Comparison of ENCODE assay signal across 31 cellular contexts in genomic region chr4:30946288-30946687, GRCh38.
"Had no signal": no experiment of that assay in that cellular context is flagged by ENCODE, and none has a peak within 500 bp of the region (broad histone marks: within the 10 kb centered on the region; RNA-seq: fewer than 3 reads in every experiment).

No MANE protein-coding gene starts in this region.

- DNase-seq: activated CD4-positive, alpha-beta memory T cell treated with anti-CD3 and anti-CD28 coated beads, Interleukin-2, amount 10 ng/mL, durations not matched to agents 7 days and 5 days; activated CD4-positive, alpha-beta T cell treated with anti-CD3 and anti-CD28 coated beads, Interleukin-2, amount 10 ng/mL, durations not matched to agents 7 days and 5 days; activated CD4-positive, CD25-positive, alpha-beta regulatory T cell treated with anti-CD3 and anti-CD28 coated beads, Interleukin-2, amount 50 U/mL, for 72 hours; activated CD8-positive, alpha-beta memory T cell treated with anti-CD3 and anti-CD28 coated beads, Interleukin-2, amount 50 U/mL, for 48 hours; activated gamma-delta T cell treated with Interleukin-2 at 50 U/mL for 16 hours; activated naive CD4-positive, alpha-beta T cell treated with anti-CD3 and anti-CD28 coated beads, Interleukin-2, amount 50 U/mL, for 16 hours; activated T-cell treated with anti-CD3 and anti-CD28 coated beads, Interleukin-2, amount 50 U/mL, for 24 hours; amniotic stem cell; central memory CD4-positive, alpha-beta T cell; effector CD4-positive, alpha-beta T cell; head of caudate nucleus; hypothalamus; immature natural killer cell; kidney; left colon; retina; stimulated activated CD4-positive, alpha-beta T cell treated with anti-CD3 and anti-CD28 coated beads, Interleukin-2, amount 100 ng/mL, for 48 hours; stimulated activated naive CD4-positive, alpha-beta T cell treated with Interleukin-2 at 50 U/mL for 16 hours; SW 1271; T-helper 9 cell; testis; trophoblast cell had no signal

- H3K27me3 ChIP-seq: gastroesophageal sphincter, testis had no signal

- H3K27ac Mint-ChIP-seq: activated CD4-positive, alpha-beta memory T cell treated with anti-CD3 and anti-CD28 coated beads, Interleukin-2, amount 10 ng/mL, durations not matched to agents 7 days and 5 days; activated CD4-positive, alpha-beta T cell treated with anti-CD3 and anti-CD28 coated beads, Interleukin-2, amount 10 ng/mL, durations not matched to agents 7 days and 5 days; activated T-cell treated with anti-CD3 and anti-CD28 coated beads, Interleukin-2, amount 50 U/mL, for 24 hours; activated T-helper 17 cell treated with anti-CD3 and anti-CD28 coated beads, Interleukin-2, amount 50 U/mL, for 72 hours; dendritic cell treated with granulocyte-macrophage colony-stimulating factor and Interleukin-4, amounts not matched to agents 40 ng/mL and 50 ng/mL, for 4 days; immature natural killer cell; memory B cell; natural killer cell treated with Interleukin-12 subunit alpha and Interleukin-12 subunit beta and Interleukin-15 and Interleukin-18, amount 100 ng/mL, for 72 hours; T-helper 1 cell treated with Interleukin-12 subunit alpha and Interleukin-12 subunit beta and Interleukin-4 antibody, amounts not matched to agents 30 μg/mL and 1 μg/mL, for 36 hours had no signal

- H3K4me3 Mint-ChIP-seq: activated CD4-positive, alpha-beta memory T cell treated with anti-CD3 and anti-CD28 coated beads, Interleukin-2, amount 10 ng/mL, durations not matched to agents 7 days and 5 days; activated CD4-positive, alpha-beta T cell treated with anti-CD3 and anti-CD28 coated beads, Interleukin-2, amount 10 ng/mL, durations not matched to agents 7 days and 5 days; activated T-cell treated with anti-CD3 and anti-CD28 coated beads, Interleukin-2, amount 50 U/mL, for 24 hours; activated T-helper 17 cell treated with anti-CD3 and anti-CD28 coated beads, Interleukin-2, amount 50 U/mL, for 72 hours; dendritic cell treated with granulocyte-macrophage colony-stimulating factor and Interleukin-4, amounts not matched to agents 40 ng/mL and 50 ng/mL, for 4 days; immature natural killer cell; memory B cell; natural killer cell treated with Interleukin-12 subunit alpha and Interleukin-12 subunit beta and Interleukin-15 and Interleukin-18, amount 100 ng/mL, for 72 hours; T-helper 1 cell treated with Interleukin-12 subunit alpha and Interleukin-12 subunit beta and Interleukin-4 antibody, amounts not matched to agents 30 μg/mL and 1 μg/mL, for 36 hours had no signal

- ATAC-seq: activated T-helper 17 cell treated with anti-CD3 and anti-CD28 coated beads, Interleukin-2, amount 50 U/mL, for 72 hours; gastroesophageal sphincter; natural killer cell treated with Interleukin-12 subunit alpha and Interleukin-12 subunit beta and Interleukin-15 and Interleukin-18, amount 100 ng/mL, for 72 hours had no signal

- H3K36me3 ChIP-seq: gastroesophageal sphincter, pancreas, prostate gland had no signal

- H3K27ac ChIP-seq: prostate gland, testis had no signal

- H3K9me3 Mint-ChIP-seq: activated CD4-positive, alpha-beta T cell treated with anti-CD3 and anti-CD28 coated beads, Interleukin-2, amount 10 ng/mL, durations not matched to agents 7 days and 5 days; dendritic cell treated with granulocyte-macrophage colony-stimulating factor and Interleukin-4, amounts not matched to agents 40 ng/mL and 50 ng/mL, for 4 days; T-helper 1 cell treated with Interleukin-12 subunit alpha and Interleukin-12 subunit beta and Interleukin-4 antibody, amounts not matched to agents 30 μg/mL and 1 μg/mL, for 36 hours had no signal

- H3K4me1 Mint-ChIP-seq: activated CD4-positive, alpha-beta memory T cell treated with anti-CD3 and anti-CD28 coated beads, Interleukin-2, amount 10 ng/mL, durations not matched to agents 7 days and 5 days; activated CD4-positive, alpha-beta T cell treated with anti-CD3 and anti-CD28 coated beads, Interleukin-2, amount 10 ng/mL, durations not matched to agents 7 days and 5 days; activated T-helper 17 cell treated with anti-CD3 and anti-CD28 coated beads, Interleukin-2, amount 50 U/mL, for 72 hours; immature natural killer cell; memory B cell had no signal

- H3K9me3 ChIP-seq: gastroesophageal sphincter, pancreas, prostate gland, testis had no signal

- H3K4me1 ChIP-seq: pancreas, prostate gland, testis had no signal

- H3K27me3 Mint-ChIP-seq: activated CD4-positive, alpha-beta memory T cell treated with anti-CD3 and anti-CD28 coated beads, Interleukin-2, amount 10 ng/mL, durations not matched to agents 7 days and 5 days; activated CD4-positive, alpha-beta T cell treated with anti-CD3 and anti-CD28 coated beads, Interleukin-2, amount 10 ng/mL, durations not matched to agents 7 days and 5 days; activated T-cell treated with anti-CD3 and anti-CD28 coated beads, Interleukin-2, amount 50 U/mL, for 24 hours; activated T-helper 17 cell treated with anti-CD3 and anti-CD28 coated beads, Interleukin-2, amount 50 U/mL, for 72 hours; dendritic cell treated with granulocyte-macrophage colony-stimulating factor and Interleukin-4, amounts not matched to agents 40 ng/mL and 50 ng/mL, for 4 days; memory B cell; natural killer cell treated with Interleukin-12 subunit alpha and Interleukin-12 subunit beta and Interleukin-15 and Interleukin-18, amount 100 ng/mL, for 72 hours had no signal

- H3K36me3 Mint-ChIP-seq: immature natural killer cell; memory B cell; natural killer cell treated with Interleukin-12 subunit alpha and Interleukin-12 subunit beta and Interleukin-15 and Interleukin-18, amount 100 ng/mL, for 72 hours had no signal

- H3K4me3 ChIP-seq: gastroesophageal sphincter, pancreas, prostate gland, smooth muscle cell, testis had no signal
